4 cellular contexts compared by ENCODE assay signal in genomic region chr20:17358854-17359253, GRCh38.
"Had no signal": no experiment of that assay in that cellular context is flagged by ENCODE, and none has a peak within 500 bp of the region (broad histone marks: within the 10 kb centered on the region; RNA-seq: fewer than 3 reads in every experiment).

No MANE protein-coding gene starts in this region.

- DNase-seq: H9, HCEC 1CT, IMR-90 had no signal

- ATAC-seq: GM23338 had no signal

- H3K4me3 ChIP-seq: GM23338 had no signal
